Comparison of ENCODE assay signal across 8 cellular contexts in genomic region chr19:47107953-47108746, GRCh38. TPM values are rescaled to one million over a fixed set of nuclear protein-coding genes. Genes with fewer than 3 reads are reported as not detected.
DNase-seq lines count a peak whose midpoint lies in the region; ATAC-seq, FAIRE-seq and TF ChIP-seq lines count a peak whose summit lies in the region.

No MANE protein-coding gene starts in this region.

- H3K4me3 ChIP-seq in keratinocyte (ENCODE audit: control insufficient read depth in 2 of 3, extremely low read depth in 1 of 3, insufficient read depth in 2 of 3, low read depth in 1 of 3, low read length in 3 of 3) (peak overlapping the region in 2 of 3 experiments; percentile 6 to 40), thymus (ENCODE audit: low read length) (no peak overlapping the region)

- H3K4me2 ChIP-seq in keratinocyte (ENCODE audit: control insufficient read depth, extremely low read depth, insufficient read depth, low read depth, low read length): peak overlapping the region; percentile 94

- H3K27ac ChIP-seq in keratinocyte (ENCODE audit: control insufficient read depth, insufficient read depth, low read length) (peak overlapping the region; percentile 35), thymus (ENCODE audit: low read depth) (peak overlapping the region; percentile 74)

- no peak overlapping the region for H2AFZ ChIP-seq in keratinocyte (ENCODE audit: control insufficient read depth, low read length)

- H4K20me1 ChIP-seq in keratinocyte (ENCODE audit: control insufficient read depth, extremely low read depth, insufficient read depth, low read length): no peaks in the 10 kb centered on the region

- peaks cover 58% of the 10 kb centered on the region for H3K4me1 Mint-ChIP-seq in activated CD8-positive, alpha-beta memory T cell treated with anti-CD3 and anti-CD28 coated beads, Interleukin-2, amount 10 ng/mL, durations not matched to agents 7 days and 5 days
- H3K4me1 Mint-ChIP-seq in activated T-cell treated with anti-CD3 and anti-CD28 coated beads, Interleukin-2, amount 50 U/mL, for 72 hours (ENCODE audit: low read depth): peaks cover 59% of the 10 kb centered on the region

- CTCF ChIA-PET in activated CD8-positive, alpha-beta memory T cell treated with anti-CD3 and anti-CD28 coated beads, Interleukin-2, amount 10 ng/mL, durations not matched to agents 7 days and 5 days (lab: Charles Lee): interaction anchor here (0.9 to 5.3 kb wide), 7 partner anchors 9 to 137 kb away, joined by 3 to 36 read pairs (median 4); no protein-coding TSS in a partner anchor

- peaks cover 34% of the 10 kb centered on the region for H3K4me1 ChIP-seq in keratinocyte (ENCODE audit: control insufficient read depth, extremely low read depth, insufficient read depth, low read length)
- peaks cover 19% of the 10 kb centered on the region for H3K4me1 ChIP-seq in thymus (ENCODE audit: control insufficient read depth, insufficient read depth, low read length)

- peak overlapping the region; percentile 95 for H3K4me3 Mint-ChIP-seq in activated CD8-positive, alpha-beta memory T cell treated with anti-CD3 and anti-CD28 coated beads, Interleukin-2, amount 10 ng/mL, durations not matched to agents 7 days and 5 days
- peak overlapping the region; percentile 93 to 100 for H3K4me3 Mint-ChIP-seq in activated T-cell treated with anti-CD3 and anti-CD28 coated beads, Interleukin-2, amount 50 U/mL, for 72 hours

- dilution Hi-C loops in keratinocyte (cut with MboI; ENCODE audit: extremely low pct_ligation_motif_present, low sequenced_read_pairs): no loop called here

- H3K36me3 Mint-ChIP-seq in activated CD8-positive, alpha-beta memory T cell treated with anti-CD3 and anti-CD28 coated beads, Interleukin-2, amount 10 ng/mL, durations not matched to agents 7 days and 5 days: peaks cover 47% of the 10 kb centered on the region
- H3K36me3 Mint-ChIP-seq in activated T-cell treated with anti-CD3 and anti-CD28 coated beads, Interleukin-2, amount 50 U/mL, for 72 hours (ENCODE audit: insufficient read depth in 2 of 2): peaks cover 24 to 38% of the 10 kb centered on the region in 2 donors

- H3K79me2 ChIP-seq in keratinocyte (ENCODE audit: control insufficient read depth, insufficient read depth, low read length): peaks cover 70% of the 10 kb centered on the region

- H3K9me3 ChIP-seq in keratinocyte (ENCODE audit: control insufficient read depth, low read depth, low read length) (no peaks in the 10 kb centered on the region), thymus (ENCODE audit: control insufficient read depth) (no peaks in the 10 kb centered on the region)

- DNase-seq in activated CD8-positive, alpha-beta memory T cell treated with anti-CD3 and anti-CD28 coated beads, Interleukin-2, amount 10 ng/mL, durations not matched to agents 7 days and 5 days: no peak
- DNase-seq in activated CD8-positive, alpha-beta memory T cell treated with anti-CD3 and anti-CD28 coated beads for 24 hours: no peak
- peak in 1 of 2 donors; percentile 39 for DNase-seq in activated T-cell treated with anti-CD3 and anti-CD28 coated beads, Interleukin-2, amount 50 U/mL, for 72 hours
- DNase-seq in keratinocyte (ENCODE audit: low read depth, low spot score) (no peak), HK-2 (ENCODE audit: unreplicated experiment) (no peak)

- FAIRE-seq in keratinocyte (lab: Jason Lieb, UNC): peak; percentile 67

- peak overlapping the region; percentile 100 for H3K27ac Mint-ChIP-seq in activated CD8-positive, alpha-beta memory T cell treated with anti-CD3 and anti-CD28 coated beads, Interleukin-2, amount 10 ng/mL, durations not matched to agents 7 days and 5 days
- H3K27ac Mint-ChIP-seq in activated T-cell treated with anti-CD3 and anti-CD28 coated beads, Interleukin-2, amount 50 U/mL, for 72 hours: peak overlapping the region; percentile 94

- no peaks in the 10 kb centered on the region for H3K27me3 Mint-ChIP-seq in activated CD8-positive, alpha-beta memory T cell treated with anti-CD3 and anti-CD28 coated beads, Interleukin-2, amount 10 ng/mL, durations not matched to agents 7 days and 5 days
- H3K27me3 Mint-ChIP-seq in activated T-cell treated with anti-CD3 and anti-CD28 coated beads, Interleukin-2, amount 50 U/mL, for 72 hours (ENCODE audit: low read depth): no peaks in the 10 kb centered on the region

- 93% methylated on average over 9 of the region's 9 CpGs for WGBS in thymus

- H3K36me3 ChIP-seq in keratinocyte (ENCODE audit: control insufficient read depth in 2 of 2, extremely low read depth in 1 of 2, insufficient read depth in 2 of 2, low read length in 2 of 2) (peaks cover 12 to 28% of the 10 kb centered on the region in 2 experiments), thymus (ENCODE audit: control insufficient read depth, insufficient read depth) (peaks cover 29% of the 10 kb centered on the region)

- TF ChIP-seq CTCF in keratinocyte (optimal IDR thresholded peaks at IDR 0.05 in 1 of 3, IDR thresholded peaks at IDR 0.05 in 1 of 3, conservative IDR thresholded peaks at IDR 0.05 in 1 of 3; ENCODE audit: extremely low read depth in 1 of 3, insufficient read depth in 2 of 3, low read length in 3 of 3): no peak

- ATAC-seq in activated CD8-positive, alpha-beta memory T cell treated with anti-CD3 and anti-CD28 coated beads, Interleukin-2, amount 10 ng/mL, durations not matched to agents 7 days and 5 days: no peak
- ATAC-seq in activated T-cell treated with anti-CD3 and anti-CD28 coated beads, Interleukin-2, amount 50 U/mL, for 72 hours (replicated peaks in 1 of 2): no peak
- ATAC-seq in HG02763 (IDR thresholded peaks at IDR 0.05; ENCODE audit: unreplicated experiment) (no peak), HG03432 (IDR thresholded peaks at IDR 0.05; ENCODE audit: unreplicated experiment) (no peak)

- no peaks in the 10 kb centered on the region for H3K9me1 ChIP-seq in keratinocyte (ENCODE audit: control insufficient read depth, extremely low read depth, insufficient read depth, low read length)

- H3K9ac ChIP-seq in keratinocyte (ENCODE audit: control insufficient read depth, extremely low read depth, insufficient read depth, low read length): peak overlapping the region; percentile 51

- H3K9me3 Mint-ChIP-seq in activated CD8-positive, alpha-beta memory T cell treated with anti-CD3 and anti-CD28 coated beads, Interleukin-2, amount 10 ng/mL, durations not matched to agents 7 days and 5 days (ENCODE audit: low read depth): no peaks in the 10 kb centered on the region
- H3K9me3 Mint-ChIP-seq in activated T-cell treated with anti-CD3 and anti-CD28 coated beads, Interleukin-2, amount 50 U/mL, for 72 hours: no peaks in the 10 kb centered on the region

- no peaks in the 10 kb centered on the region for H3K27me3 ChIP-seq in keratinocyte (ENCODE audit: control insufficient read depth, extremely low read depth, insufficient read depth, low read length)
- no peaks in the 10 kb centered on the region for H3K27me3 ChIP-seq in thymus (ENCODE audit: control insufficient read depth, insufficient read depth)

RNA-seq across cellular contexts. Expression of gene ZC3H4, which starts 5.4 kb away (rescaled TPM):
- total RNA-seq in activated CD8-positive, alpha-beta memory T cell treated with anti-CD3 and anti-CD28 coated beads, Interleukin-2, amount 10 ng/mL, durations not matched to agents 7 days and 5 days: 100 to 1,000 TPM in 1 of 2 experiments, 10 to 100 TPM in 1; 98.9 to 114 TPM
- 10 to 100 TPM; 76.0 to 84.0 TPM for total RNA-seq in activated T-cell treated with anti-CD3 and anti-CD28 coated beads, Interleukin-2, amount 50 U/mL, for 72 hours
- polyA plus RNA-seq in keratinocyte (2.9 to 12.6 TPM (median 5.6 TPM) in 3 replicates), thymus (14.3 TPM)
- 14.6 TPM for polyA plus RNA-seq in keratinocyte (2011; ENCODE audit: low read depth)
- polyA plus RNA-seq in keratinocyte (2011; cell fraction: cytosol; rRNA removed): 5.8 and 6.6 TPM in 2 replicates
- polyA plus RNA-seq in keratinocyte (2011; cell fraction: nucleus; rRNA removed): 21.0 and 21.7 TPM in 2 replicates
- 11.7 and 33.6 TPM in 2 replicates for polyA plus RNA-seq in keratinocyte (2012; ENCODE audit: low replicate concordance)
- 4.5 to 37.4 TPM (median 8.4 TPM) in 3 replicates for polyA minus RNA-seq in keratinocyte
- polyA minus RNA-seq in keratinocyte (2011; cell fraction: cytosol; rRNA and poly(A)+ RNA removed): 13.8 TPM
- polyA minus RNA-seq in keratinocyte (2011; cell fraction: nucleus; rRNA and poly(A)+ RNA removed): 13.6 and 27.9 TPM in 2 replicates

RNA-seq across cellular contexts. Expression of gene SAE1, which starts 22.5 kb away (rescaled TPM):
- total RNA-seq in activated CD8-positive, alpha-beta memory T cell treated with anti-CD3 and anti-CD28 coated beads, Interleukin-2, amount 10 ng/mL, durations not matched to agents 7 days and 5 days: 100 to 1,000 TPM; 153 to 171 TPM
- total RNA-seq in activated T-cell treated with anti-CD3 and anti-CD28 coated beads, Interleukin-2, amount 50 U/mL, for 72 hours: 100 to 1,000 TPM; 232 to 254 TPM
- 58.7 to 107 TPM (median 102 TPM) in 3 replicates for polyA plus RNA-seq in keratinocyte
- polyA plus RNA-seq in keratinocyte (2011; ENCODE audit: low read depth): 22.6 TPM
- polyA plus RNA-seq in keratinocyte (2011; cell fraction: cytosol; rRNA removed): 78.1 and 80.2 TPM in 2 replicates
- 51.1 and 61.4 TPM in 2 replicates for polyA plus RNA-seq in keratinocyte (2011; cell fraction: nucleus; rRNA removed)
- 47.7 and 86.4 TPM in 2 replicates for polyA plus RNA-seq in keratinocyte (2012; ENCODE audit: low replicate concordance)
- 41.4 to 55.0 TPM (median 42.4 TPM) in 3 replicates for polyA minus RNA-seq in keratinocyte
- 32.4 TPM for polyA minus RNA-seq in keratinocyte (2011; cell fraction: cytosol; rRNA and poly(A)+ RNA removed)
- polyA minus RNA-seq in keratinocyte (2011; cell fraction: nucleus; rRNA and poly(A)+ RNA removed): 11.6 and 20.2 TPM in 2 replicates
- 40.5 TPM for polyA plus RNA-seq in thymus

RNA-seq across cellular contexts. Expression of gene TMEM160, which starts 59.7 kb away (rescaled TPM):
- total RNA-seq in activated CD8-positive, alpha-beta memory T cell treated with anti-CD3 and anti-CD28 coated beads, Interleukin-2, amount 10 ng/mL, durations not matched to agents 7 days and 5 days: 10 to 100 TPM; 77.5 to 87.8 TPM
- total RNA-seq in activated T-cell treated with anti-CD3 and anti-CD28 coated beads, Interleukin-2, amount 50 U/mL, for 72 hours: 10 to 100 TPM; 30.8 TPM
- polyA plus RNA-seq in keratinocyte (11.1 to 19.9 TPM (median 11.5 TPM) in 3 replicates), thymus (5.0 TPM)
- polyA plus RNA-seq in keratinocyte (2011; ENCODE audit: low read depth): 0.42 TPM
- polyA plus RNA-seq in keratinocyte (2011; cell fraction: cytosol; rRNA removed): 4.4 and 26.3 TPM in 2 replicates
- polyA plus RNA-seq in keratinocyte (2011; cell fraction: nucleus; rRNA removed): 5.1 and 8.9 TPM in 2 replicates
- polyA plus RNA-seq in keratinocyte (2012; ENCODE audit: low replicate concordance): 8.8 and 35.2 TPM in 2 replicates
- polyA minus RNA-seq in keratinocyte: 0.99 to 5.4 TPM (median 1.5 TPM) in 3 replicates
- polyA minus RNA-seq in keratinocyte (2011; cell fraction: cytosol; rRNA and poly(A)+ RNA removed): 51.8 TPM
- 5.1 and 8.3 TPM in 2 replicates for polyA minus RNA-seq in keratinocyte (2011; cell fraction: nucleus; rRNA and poly(A)+ RNA removed)
